In the genomic region with DNA sequence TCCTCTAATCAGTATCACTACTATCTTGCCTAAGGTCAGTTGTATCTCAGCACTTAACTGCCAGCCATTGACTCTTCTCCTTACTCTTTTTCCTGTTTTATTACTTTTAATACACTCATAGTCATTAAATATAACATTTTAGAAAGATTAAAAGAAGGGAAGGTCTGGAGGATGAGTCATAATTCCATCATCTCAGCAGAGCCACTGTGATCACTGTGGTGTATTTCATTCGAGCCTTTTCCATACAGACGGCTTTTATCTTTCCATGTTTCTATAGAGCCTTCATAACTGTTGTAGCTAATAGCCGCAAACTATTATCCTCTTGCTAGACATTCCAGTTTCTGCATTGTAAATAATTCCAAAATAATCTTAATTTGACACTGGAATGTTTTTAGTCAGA, we compare ENCODE assay signal across 24 cellular contexts. TPM values are rescaled to one million over a fixed set of nuclear protein-coding genes. Genes with fewer than 3 reads are reported as not detected.
DNase-seq lines count a peak whose midpoint lies in the region; ATAC-seq and TF ChIP-seq lines count a peak whose summit lies in the region.
"Had no signal": no experiment of that assay in that cellular context is flagged by ENCODE, and none has a peak within 500 bp of the region (broad histone marks: within the 10 kb centered on the region; RNA-seq: fewer than 3 reads in every experiment).

No MANE protein-coding gene starts in this region.

- TF ChIP-seq CTCF in mucosa of descending colon (IDR thresholded peaks at IDR 0.05): no peak

- intact Hi-C loops in mucosa of descending colon (cut with DNase I, micrococcal nuclease): no loop called here

- H3K9me3 ChIP-seq in adipocyte (ENCODE audit: control insufficient read depth, low read length): no peaks in the 10 kb centered on the region
- no peaks in the 10 kb centered on the region for H3K9me3 ChIP-seq in mucosa of descending colon
- H3K9me3 ChIP-seq: ascending aorta, heart left ventricle, upper lobe of left lung had no signal

- H3K4me1 ChIP-seq in adipocyte (ENCODE audit: control insufficient read depth, insufficient read depth, low read length): peaks cover 6% of the 10 kb centered on the region
- H3K4me1 ChIP-seq in mucosa of descending colon (ENCODE audit: low read depth): peaks cover 9% of the 10 kb centered on the region

- H3K27me3 ChIP-seq in adipocyte (replicated peaks; ENCODE audit: control insufficient read depth, insufficient read depth, low read length): peaks cover 20% of the 10 kb centered on the region
- H3K27me3 ChIP-seq: ascending aorta had no signal

- H3K4me3 ChIP-seq in adipocyte (ENCODE audit: low read length) (no peak overlapping the region), mucosa of descending colon (no peak overlapping the region)
- H3K4me3 ChIP-seq: ascending aorta, heart left ventricle, skin epidermis, upper lobe of left lung had no signal

- no peak overlapping the region for H3K9ac ChIP-seq in adipocyte (ENCODE audit: low read length)

- peak; percentile 35 for DNase-seq in AG20443 (ENCODE audit: low spot score)
- peak; percentile 61 for DNase-seq in HT1080 (ENCODE audit: low read depth)
- DNase-seq in adipocyte (ENCODE audit: low read depth): peak; percentile 43
- peak; percentile 53 for DNase-seq in iris pigment epithelial cell (ENCODE audit: low read depth)
- DNase-seq in occipital lobe (lab: John Stamatoyannopoulos, UW): no peak
- DNase-seq in mucosa of descending colon: no peak
- DNase-seq in HK-2 (ENCODE audit: unreplicated experiment): no peak
- DNase-seq: activated CD4-positive, alpha-beta T cell treated with anti-CD3 and anti-CD28 coated beads, Interleukin-2, amount 50 U/mL, for 4 hours; activated CD4-positive, CD25-positive, alpha-beta regulatory T cell; activated CD8-positive, alpha-beta memory T cell treated with anti-CD3 and anti-CD28 coated beads, Interleukin-2, amount 50 U/mL, for 4 hours; caudate nucleus; CD4-positive, CD25-positive, alpha-beta regulatory T cell; heart left ventricle; mesendoderm; naive B cell; NCI-H187; NCI-H2227 treated with DMSO at 0.1 percent for 48 hours; NCI-H748 treated with DMSO at 0.1 percent for 48 hours; stimulated activated CD4-positive, alpha-beta T cell treated with anti-CD3 and anti-CD28 coated beads, Interleukin-1b, Interleukin-23, amount 100 ng/mL, for 48 hours; upper lobe of left lung had no signal

- H3K36me3 ChIP-seq in adipocyte (ENCODE audit: control insufficient read depth, insufficient read depth, low read length, severe bottlenecking) (no peaks in the 10 kb centered on the region), mucosa of descending colon (ENCODE audit: low read depth) (no peaks in the 10 kb centered on the region)
- H3K36me3 ChIP-seq: ascending aorta, heart left ventricle, upper lobe of left lung had no signal

- no peak for ATAC-seq in GM21423 (IDR thresholded peaks at IDR 0.05; ENCODE audit: unreplicated experiment)
- no peak for ATAC-seq in mucosa of descending colon
- ATAC-seq: heart left ventricle, Right ventricle myocardium inferior had no signal

RNA-seq across cellular contexts. Expression of a gene that starts 4.7 kb away (rescaled TPM):
- total RNA-seq in HT1080 (2014; rRNA removed; shearing (Covaris generic)): 2.3 and 3.3 TPM in 2 replicates
- 0.06 and 0.08 TPM in 2 replicates for polyA plus RNA-seq in HT1080 (2015; cell fraction: cytosol; rRNA removed)
- 0.08 and 0.26 TPM in 2 replicates for polyA plus RNA-seq in HT1080 (2015; cell fraction: nucleus; rRNA removed)
- total RNA-seq in occipital lobe: 13.7 TPM
- total RNA-seq in mucosa of descending colon: 1 to 10 TPM; 3.8 to 9.2 (median 4.0) TPM

Comparison
In these comparisons a context has a peak if more than half of its experiments do, and no peak if none do; other contexts are left out.
1. DNase-seq: peak in AG20443 (single experiment), HT1080 (single experiment), adipocyte (single experiment) and iris pigment epithelial cell (single experiment); none in occipital lobe (single experiment), mucosa of descending colon (0 of 3) and HK-2 (single experiment).